Comparison of ENCODE assay signal across 8 cellular contexts in the genomic region with DNA sequence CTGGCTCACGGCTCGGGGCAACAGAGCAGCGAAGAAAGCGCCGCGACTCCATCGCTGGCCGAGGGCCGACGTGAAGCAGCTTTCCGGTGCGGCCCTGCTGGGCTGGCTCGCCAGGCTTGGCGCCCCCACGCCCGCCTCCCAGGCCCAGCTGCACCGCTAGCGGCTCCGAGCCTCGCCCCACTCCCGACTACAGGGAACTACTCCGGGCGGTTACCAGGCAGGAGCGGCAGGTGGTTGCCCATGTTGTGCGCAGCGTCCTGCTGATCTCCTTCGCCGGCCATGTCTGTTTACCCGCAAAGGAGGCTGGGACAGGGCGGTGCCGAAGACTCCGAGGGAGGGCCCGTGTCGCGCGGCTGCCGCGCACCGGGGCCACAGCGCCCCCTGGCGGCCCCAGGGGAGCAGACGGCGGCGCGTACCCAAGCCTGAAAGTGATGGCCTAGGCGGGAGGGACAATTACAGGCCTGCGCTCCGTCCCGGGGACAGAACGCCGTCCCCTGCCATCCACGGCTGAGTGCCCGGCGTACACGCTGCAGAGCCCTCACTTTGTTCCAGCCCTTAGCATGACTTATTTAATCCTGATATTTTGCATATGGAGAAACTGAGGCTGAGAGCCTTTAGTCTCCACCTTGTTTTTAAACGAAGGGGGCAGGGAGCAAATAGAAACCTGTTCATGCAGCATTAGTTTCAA. TPM values are rescaled to one million over a fixed set of nuclear protein-coding genes. Genes with fewer than 3 reads are reported as not detected.
DNase-seq lines count a peak whose midpoint lies in the region; ATAC-seq and TF ChIP-seq lines count a peak whose summit lies in the region.

A gene (minus strand): TSS at position 285 of the 688 bp plus-strand sequence. CDS start 4 bp downstream, at position 281.

- no peaks in the 10 kb centered on the region; the same call in 1 of the 2 replicates for H3K36me3 ChIP-seq in GM06990 (ENCODE audit: control insufficient read depth, insufficient read depth, low read length)
- no peaks in the 10 kb centered on the region; the same call in 1 of the 2 replicates for H3K36me3 ChIP-seq in HAP-1 (replicated peaks)
- H3K36me3 ChIP-seq in MG63, result no peaks in the 10 kb centered on the region
- no peaks in the 10 kb centered on the region for H3K36me3 ChIP-seq in thoracic aorta

- peak within 1 kb of the TSS; percentile 87 to 92 for H3K27ac Mint-ChIP-seq in activated naive CD4-positive, alpha-beta T cell treated with anti-CD3 and anti-CD28 coated beads, Interleukin-2, amount 50 U/mL, for 72 hours
- H3K27ac Mint-ChIP-seq in osteocyte (ENCODE audit: unreplicated experiment), result peak within 1 kb of the TSS; percentile 64

- peak within 1 kb of the TSS; percentile 92 for H3K4me3 ChIP-seq in GM06990 (replicated peaks; ENCODE audit: low read depth, low read length)
- peak within 1 kb of the TSS; percentile 86 for H3K4me3 ChIP-seq in HAP-1
- peak within 1 kb of the TSS; percentile 86 for H3K4me3 ChIP-seq in MG63
- H3K4me3 ChIP-seq in thoracic aorta, result peak within 1 kb of the TSS; percentile 99

- H3K9me3 Mint-ChIP-seq in activated naive CD4-positive, alpha-beta T cell treated with anti-CD3 and anti-CD28 coated beads, Interleukin-2, amount 50 U/mL, for 72 hours, result no peaks in the 10 kb centered on the region
- no peaks in the 10 kb centered on the region for H3K9me3 Mint-ChIP-seq in osteocyte (ENCODE audit: unreplicated experiment)

- TF ChIP-seq CTCF in GM06990 (IDR thresholded peaks at IDR 0.05; ENCODE audit: insufficient read depth, low read length, poor library complexity, severe bottlenecking), result peak; percentile 73
- peak; percentile 98 for TF ChIP-seq CTCF in osteocyte (IDR thresholded peaks at IDR 0.05)
- TF ChIP-seq CTCF in thoracic aorta (IDR thresholded peaks at IDR 0.05), result peak; percentile 97

- peak within 1 kb of the TSS; percentile 81 for H3K4me3 Mint-ChIP-seq in osteocyte (ENCODE audit: unreplicated experiment)

- DNase-seq in GM06990 (ENCODE audit: extremely low read depth, insufficient read length) (peak; percentile 93), HAP-1 (ENCODE audit: low spot score in 2 of 2) (peak; percentile 72 to 85), MG63 (peak; percentile 72), SKM-1 (lab: John Stamatoyannopoulos, UW; ENCODE audit: unreplicated experiment) (peak; percentile 70), glomerular visceral epithelial cell (ENCODE audit: extremely low spot score) (peak; percentile 83), osteocyte (ENCODE audit: extremely low spot score, unreplicated experiment) (peak; percentile 95), thoracic aorta (ENCODE audit: low spot score) (peak; percentile 44)
- DNase-seq in activated naive CD4-positive, alpha-beta T cell treated with anti-CD3 and anti-CD28 coated beads, Interleukin-2, amount 50 U/mL, for 72 hours (ENCODE audit: low spot score in 2 of 2), result peak; percentile 91 to 92

- H3K27ac ChIP-seq in thoracic aorta, result peak within 1 kb of the TSS; percentile 60 to 69

- H3K27me3 Mint-ChIP-seq in osteocyte (ENCODE audit: unreplicated experiment), result peaks cover 8% of the 10 kb centered on the region

- H3K27me3 ChIP-seq in GM06990 (replicated peaks; ENCODE audit: control insufficient read depth, insufficient read depth, low read length) (no peaks in the 10 kb centered on the region), HAP-1 (ENCODE audit: low read depth) (peaks cover 10% of the 10 kb centered on the region), MG63 (no peaks in the 10 kb centered on the region), thoracic aorta (replicated peaks; ENCODE audit: insufficient read depth) (no peaks in the 10 kb centered on the region)

- H3K4me1 ChIP-seq in HAP-1 (peaks cover 10% of the 10 kb centered on the region; the same call in 1 of the 2 replicates), thoracic aorta (ENCODE audit: control insufficient read depth in 1 of 2, low read depth in 2 of 2) (peaks cover 16% of the 10 kb centered on the region in 2 donors)

- peak; percentile 94 to 97 for ATAC-seq in activated naive CD4-positive, alpha-beta T cell treated with anti-CD3 and anti-CD28 coated beads, Interleukin-2, amount 50 U/mL, for 72 hours
- peak; percentile 74 for ATAC-seq in thoracic aorta (ENCODE audit: insufficient number of reproducible peaks, low FRiP score, low read depth)

- in situ Hi-C loops in HAP-1 (cut with MboI; ENCODE audit: low sequenced_read_pairs), result loop anchor here (25.0 kb wide), 1 partner anchor 633 kb away; no protein-coding TSS in a partner anchor

- peaks cover 12 to 19% of the 10 kb centered on the region in 2 donors for H3K36me3 Mint-ChIP-seq in activated naive CD4-positive, alpha-beta T cell treated with anti-CD3 and anti-CD28 coated beads, Interleukin-2, amount 50 U/mL, for 72 hours
- H3K36me3 Mint-ChIP-seq in osteocyte (ENCODE audit: unreplicated experiment), result peaks cover 6% of the 10 kb centered on the region

- H3K4me1 Mint-ChIP-seq in osteocyte (ENCODE audit: unreplicated experiment), result peaks cover 20% of the 10 kb centered on the region

- H3K9me3 ChIP-seq in HAP-1 (no peaks in the 10 kb centered on the region), MG63 (no peaks in the 10 kb centered on the region), thoracic aorta (no peaks in the 10 kb centered on the region)

RNA-seq across cellular contexts. Expression of the gene that starts here (rescaled TPM):
- 23.2 and 26.0 TPM in 2 replicates for total RNA-seq in MG63 (2014; rRNA removed; shearing (Covaris generic); ENCODE audit: low replicate concordance)
- total RNA-seq in activated naive CD4-positive, alpha-beta T cell treated with anti-CD3 and anti-CD28 coated beads, Interleukin-2, amount 50 U/mL, for 72 hours, result 10 to 100 TPM; 43.3 to 51.2 TPM
- total RNA-seq in osteocyte, result 41.7 and 42.6 TPM in 2 replicates
- total RNA-seq in thoracic aorta, result 10 to 100 TPM; 80.6 TPM

Comparison
In these comparisons a context has a peak if more than half of its experiments do, and no peak if none do; other contexts are left out.
1. Peak in every context shown above with its lines: DNase-seq, ATAC-seq, H3K4me3 ChIP-seq and H3K27ac ChIP-seq.
2. DNase-seq: peak in every context shown above with its lines; median percentile 95 in osteocyte; 93 in GM06990; 92 in activated naive CD4-positive, alpha-beta T cell treated with anti-CD3 and anti-CD28 coated beads, Interleukin-2, amount 50 U/mL, for 72 hours; 83 in glomerular visceral epithelial cell; 78 in HAP-1; 72 in MG63; 70 in SKM-1; 44 in thoracic aorta.